ENCODE assay signal across 8 cellular contexts in genomic region chr10:6348091-6348862, GRCh38.
DNase-seq lines count a peak whose midpoint lies in the region; ATAC-seq and TF ChIP-seq lines count a peak whose summit lies in the region.

No MANE protein-coding gene starts in this region.

- H3K9me3 Mint-ChIP-seq in H9: peaks cover 0 to 3% of the 10 kb centered on the region in 2 experiments; a peak in 1 of 5 replicates

- no peak overlapping the region for H2BK12ac ChIP-seq in H9 (ENCODE audit: insufficient read length, low read depth, low read length)

- no peak overlapping the region for H3K14ac ChIP-seq in H9 (ENCODE audit: insufficient read depth, low read length)

- no peak for TF ChIP-seq POLR2A in uterus (IDR thresholded peaks at IDR 0.05)

- H2BK15ac ChIP-seq in H9 (ENCODE audit: low read depth, low read length): no peak overlapping the region

- no peak for TF ChIP-seq CTCF in GM10266 (IDR thresholded peaks at IDR 0.05; ENCODE audit: control insufficient read depth, insufficient read depth, low read depth, missing control alignments)
- TF ChIP-seq CTCF in left ventricle myocardium inferior (IDR thresholded peaks at IDR 0.05; ENCODE audit: borderline replicate concordance): no peak
- no peak for TF ChIP-seq CTCF in uterus (IDR thresholded peaks at IDR 0.05)
- TF ChIP-seq CTCF in H9 (conservative IDR thresholded peaks at IDR 0.05): no peak

- no peak overlapping the region for H2AFZ ChIP-seq in H9 (ENCODE audit: low read length)

- intact Hi-C loops in left ventricle myocardium inferior (cut with micrococcal nuclease) (no loop called here), uterus (cut with DNase I; ENCODE audit: low total_unique reads) (no loop called here)

- no peak overlapping the region for H3K27ac Mint-ChIP-seq in H9

- H3K4me3 ChIP-seq in left ventricle myocardium inferior: no peak overlapping the region
- H3K4me3 ChIP-seq in uterus: no peak overlapping the region

- no CpG with 5 or more reads among the region's 16 CpGs for WGBS in H9 (ENCODE audit: extremely low coverage, insufficient read length, low lambda C conversion rate)

- H4K20me1 ChIP-seq in H9 (ENCODE audit: control insufficient read depth, insufficient read depth, insufficient read length): no peaks in the 10 kb centered on the region

- no peak overlapping the region for H3K4me2 ChIP-seq in H9 (ENCODE audit: insufficient read depth, insufficient read length, low read length)

- no peak overlapping the region for H3K56ac ChIP-seq in H9 (ENCODE audit: insufficient read length, low read depth, low read length)

- no peak overlapping the region for H3K18ac ChIP-seq in H9 (ENCODE audit: insufficient read length, low read depth, low read length)

- H4K91ac ChIP-seq in H9 (ENCODE audit: insufficient read length, low read depth, low read length): no peak overlapping the region

- no peaks in the 10 kb centered on the region for H3K36me3 Mint-ChIP-seq in H9 (ENCODE audit: insufficient read depth in 1 of 3, low read depth in 3 of 3)

- H3K27me3 Mint-ChIP-seq in H9 (ENCODE audit: low read depth): peaks cover 2% of the 10 kb centered on the region; the same call in 1 of the 2 replicates

- H3K4me1 Mint-ChIP-seq in H9: peaks cover 20 to 22% of the 10 kb centered on the region in 2 experiments

- H3K4me3 Mint-ChIP-seq in H9: no peak overlapping the region

- DNase-seq in GM10266 (ENCODE audit: extremely low spot score): peak; percentile 66
- DNase-seq in NOMO-1 (lab: John Stamatoyannopoulos, UW; ENCODE audit: unreplicated experiment in 2 of 2): peak; percentile 94 to 97
- peak; percentile 76 for DNase-seq in activated T-cell treated with anti-CD3 and anti-CD28 coated beads, Interleukin-2, amount 50 U/mL, for 1 hour
- DNase-seq in left ventricle myocardium inferior: peak; percentile 38
- peak; percentile 60 to 70 for DNase-seq in stimulated activated CD4-positive, alpha-beta T cell treated with anti-CD3 and anti-CD28 coated beads, Interleukin-1b, Interleukin-23, amount 100 ng/mL, for 4 hours (ENCODE audit: low read depth in 2 of 2)
- DNase-seq in uterus: no peak
- DNase-seq in H9: no peak

- no peaks in the 10 kb centered on the region for H3K36me3 ChIP-seq in left ventricle myocardium inferior
- no peaks in the 10 kb centered on the region for H3K36me3 ChIP-seq in uterus

- no peak overlapping the region for H3T11ph ChIP-seq in H9 (ENCODE audit: low read length)

- ATAC-seq in HG02642 (IDR thresholded peaks at IDR 0.05; ENCODE audit: poor library complexity, unreplicated experiment): peak; percentile 93

- H4K5ac ChIP-seq in H9 (ENCODE audit: insufficient read length, low read depth, low read length): no peak overlapping the region

- no peak overlapping the region for H3K9ac ChIP-seq in H9 (ENCODE audit: extremely low read depth, insufficient read length, low read length)

- no peak overlapping the region for H2BK20ac ChIP-seq in H9 (ENCODE audit: low read depth, low read length, poor library complexity, severe bottlenecking)

- H3K4me1 ChIP-seq in left ventricle myocardium inferior (no peaks in the 10 kb centered on the region), uterus (no peaks in the 10 kb centered on the region), H9 (ENCODE audit: insufficient read depth, low read length) (no peaks in the 10 kb centered on the region)

- H3K23ac ChIP-seq in H9 (ENCODE audit: insufficient read length, low read depth, low read length): no peak overlapping the region

- no peak overlapping the region for H2BK120ac ChIP-seq in H9 (ENCODE audit: low read depth, low read length, poor library complexity, severe bottlenecking)

- no peak overlapping the region for H3K4ac ChIP-seq in H9 (ENCODE audit: low read depth, low read length)

- H3K27ac ChIP-seq in left ventricle myocardium inferior (replicated peaks) (no peak overlapping the region), uterus (no peak overlapping the region), H9 (ENCODE audit: insufficient read length, low read depth, low read length) (no peak overlapping the region)

- H3K23me2 ChIP-seq in H9 (ENCODE audit: insufficient read length, low read depth, low read length, poor library complexity, severe bottlenecking): no peaks in the 10 kb centered on the region

- H2AK5ac ChIP-seq in H9 (ENCODE audit: insufficient read length, low read length): no peak overlapping the region

- H3K9me3 ChIP-seq in left ventricle myocardium inferior (replicated peaks): peaks cover 7% of the 10 kb centered on the region
- H3K9me3 ChIP-seq in uterus: no peaks in the 10 kb centered on the region
- no peaks in the 10 kb centered on the region for H3K9me3 ChIP-seq in H9 (ENCODE audit: control insufficient read depth, low read depth, low read length)

- no peaks in the 10 kb centered on the region for H3K79me2 ChIP-seq in H9 (ENCODE audit: insufficient read depth, low read length)

- H3K79me1 ChIP-seq in H9 (ENCODE audit: insufficient read depth, low read depth, low read length, poor library complexity, severe bottlenecking): no peaks in the 10 kb centered on the region

- no peak overlapping the region for H2BK5ac ChIP-seq in H9 (ENCODE audit: insufficient read length, low read length)

- no peaks in the 10 kb centered on the region for H3K27me3 ChIP-seq in left ventricle myocardium inferior (ENCODE audit: low read depth)
- H3K27me3 ChIP-seq in uterus: no peaks in the 10 kb centered on the region
- no peaks in the 10 kb centered on the region for H3K27me3 ChIP-seq in H9 (ENCODE audit: insufficient read depth, low read length)

- H4K8ac ChIP-seq in H9 (replicated peaks; ENCODE audit: insufficient read length, low read depth, low read length): no peak overlapping the region

Comparison
In these comparisons a context has a peak if more than half of its experiments do, and no peak if none do; other contexts are left out.
1. DNase-seq: peak in GM10266 (single experiment), NOMO-1 (2 of 2), activated T-cell treated with anti-CD3 and anti-CD28 coated beads, Interleukin-2, amount 50 U/mL, for 1 hour (single experiment), left ventricle myocardium inferior (single experiment) and stimulated activated CD4-positive, alpha-beta T cell treated with anti-CD3 and anti-CD28 coated beads, Interleukin-1b, Interleukin-23, amount 100 ng/mL, for 4 hours (2 of 2); none in uterus (0 of 2) and H9 (single experiment).